8 cellular contexts compared by ENCODE assay signal in the genomic region with DNA sequence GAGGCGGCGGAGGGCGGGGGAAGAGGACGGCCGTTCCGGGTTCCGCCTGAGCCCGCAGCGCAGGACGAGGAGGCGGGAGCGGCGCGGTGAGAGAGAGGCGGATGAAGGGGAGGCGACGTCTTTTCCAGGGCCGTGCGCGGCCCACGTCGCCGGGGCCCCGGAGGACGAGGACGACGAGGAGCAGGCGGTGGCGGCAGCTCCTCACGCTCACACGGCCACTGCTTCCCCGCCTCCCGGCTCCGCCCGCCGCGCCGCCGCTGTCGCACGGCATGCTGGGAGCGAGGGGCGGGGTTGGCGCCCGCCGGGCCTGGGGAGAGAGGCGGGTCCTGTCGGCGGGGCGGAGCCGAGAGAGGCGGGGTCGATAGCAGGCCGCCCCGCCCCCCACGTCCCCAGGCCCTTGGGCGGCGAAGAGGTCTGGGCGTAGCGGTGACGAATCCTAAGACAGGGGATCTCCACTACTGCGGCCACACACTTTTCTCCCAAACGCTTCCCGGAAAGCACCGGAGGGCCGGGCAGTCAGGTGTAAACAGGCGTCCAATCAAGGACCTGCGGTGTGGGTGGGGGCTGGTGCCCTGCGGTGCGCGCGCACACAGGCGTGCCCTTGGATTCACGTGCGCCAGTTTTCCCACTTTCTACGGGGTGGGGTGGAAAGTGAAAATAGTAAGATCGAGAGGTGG. TPM values are rescaled to one million over a fixed set of nuclear protein-coding genes. Genes with fewer than 3 reads are reported as not detected.
A peak's percentile ranks its signal among the peaks of the same experiment; 100 is the strongest.
DNase-seq lines count a peak whose midpoint lies in the region; ATAC-seq and TF ChIP-seq lines count a peak whose summit lies in the region.
"Not testable (repeated sequence)": the region's sequence is repeated elsewhere in the genome, so short reads cannot be mapped to it uniquely, and the experiment has no call there.

Gene SMG1, minus strand, starts transcription at position 220 of the 677 bp plus-strand sequence. CDS start 367 bp downstream, outside the sequence.

- H3K79me2 ChIP-seq in mammary epithelial cell (ENCODE audit: insufficient read depth, low read length) = peaks cover 43% of the 10 kb centered on the region

- TF ChIP-seq CTCF in WI38 (IDR thresholded peaks at IDR 0.05; ENCODE audit: low read depth, low read length); mammary epithelial cell (conservative IDR thresholded peaks at IDR 0.05 in 1 of 2, IDR thresholded peaks at IDR 0.05 in 1 of 2; ENCODE audit: extremely low read depth in 1 of 2, insufficient read depth in 1 of 2, low read depth in 1 of 2, low read length in 2 of 2): not testable (repeated sequence)

- DNase-seq in AG08395 (ENCODE audit: low spot score) (peak; percentile 92), NCI-H2227 (lab: John Stamatoyannopoulos, UW; ENCODE audit: unreplicated experiment) (peak; percentile 99), mammary epithelial cell (peak; percentile 99)

- peak within 1 kb of the TSS; percentile 71 for H3K4me2 ChIP-seq in mammary epithelial cell (ENCODE audit: insufficient read depth, low read depth, low read length)

- CTCF ChIA-PET in mammary epithelial cell (lab: Charles Lee; ENCODE audit: low non-redundant PET) = not testable (repeated sequence)

- H3K27ac ChIP-seq in mammary epithelial cell (ENCODE audit: insufficient read depth, low read depth, low read length) = peak within 1 kb of the TSS; percentile 93
- peak within 1 kb of the TSS; percentile 97 for H3K27ac ChIP-seq in iPS-20b (ENCODE audit: low read length)
- H3K27ac ChIP-seq in skin epidermis = peak within 1 kb of the TSS; percentile 72 to 99 (median 96)

- not testable (repeated sequence) for H3K36me3 ChIP-seq in mammary epithelial cell (ENCODE audit: insufficient read depth, low read length); iPS-20b (ENCODE audit: insufficient read depth, low read depth, low read length)

- H3K27me3 ChIP-seq in mammary epithelial cell (ENCODE audit: insufficient read depth, low read length); iPS-20b (ENCODE audit: insufficient read depth, low read length): not testable (repeated sequence)

- dilution Hi-C loops in mammary epithelial cell (cut with HindIII; ENCODE audit: low sequenced_read_pairs) = not testable (repeated sequence)

- H3K9me3 ChIP-seq in mammary epithelial cell (replicated peaks; ENCODE audit: insufficient read depth, low read length); iPS-20b (ENCODE audit: insufficient read depth, low read depth, low read length): not testable (repeated sequence)

- intact Hi-C loops in mammary epithelial cell (cut with micrococcal nuclease) = loop anchor here (2.0 to 5.0 kb wide), 2 partner anchors 32 to 124 kb away; partner anchors contain the start of gene ARL6IP1

- in situ Hi-C loops in mammary epithelial cell (cut with MboI; ENCODE audit: low sequenced_read_pairs in 2 of 2) = not testable (repeated sequence)

- not testable (repeated sequence) for H4K20me1 ChIP-seq in mammary epithelial cell (ENCODE audit: insufficient read depth, low read length)

- H3K9ac ChIP-seq in mammary epithelial cell (ENCODE audit: insufficient read depth, low read length) (peak within 1 kb of the TSS; percentile 92), iPS-20b (ENCODE audit: low read depth, low read length) (peak within 1 kb of the TSS; percentile 92)

- ATAC-seq in GM18909 (IDR thresholded peaks at IDR 0.05; ENCODE audit: poor library complexity, unreplicated experiment) = peak; percentile 90
- ATAC-seq in HG03159 (IDR thresholded peaks at IDR 0.05; ENCODE audit: unreplicated experiment) = peak; percentile 85

- not testable (repeated sequence) for BruUV-seq in mammary epithelial cell (replicated peaks; lab: Mats Ljungman, UMichigan)

- not testable (repeated sequence) for H3K4me1 ChIP-seq in mammary epithelial cell (ENCODE audit: insufficient read depth, low read length); iPS-20b (ENCODE audit: insufficient read depth, low read length)

- WGBS in mammary epithelial cell (ENCODE audit: low coverage, missing lambda C conversion rate) = 3% methylated on average over 15 of the region's 77 CpGs

- H3K4me3 ChIP-seq in WI38 (ENCODE audit: low read depth, low read length) = peak within 1 kb of the TSS; percentile 62
- H3K4me3 ChIP-seq in mammary epithelial cell (replicated peaks in 1 of 3; ENCODE audit: insufficient read depth in 1 of 3, low read depth in 2 of 3, low read length in 3 of 3) = peak within 1 kb of the TSS; percentile 68 to 89 (median 79)
- H3K4me3 ChIP-seq in iPS-20b (ENCODE audit: low read length) = peak within 1 kb of the TSS; percentile 94
- H3K4me3 ChIP-seq in skin epidermis = peak within 1 kb of the TSS; percentile 72 to 95 (median 77)

- peak within 1 kb of the TSS; percentile 78 for H2AFZ ChIP-seq in mammary epithelial cell (ENCODE audit: low read depth, low read length)

RNA-seq across cellular contexts. Expression of gene SMG1, which starts in this region (rescaled TPM):
- total RNA-seq in mammary epithelial cell = 10 to 100 TPM; 84.2 to 90.6 TPM
- polyA plus RNA-seq in mammary epithelial cell = 18.6 TPM
- 130 TPM for polyA minus RNA-seq in mammary epithelial cell

Comparison
In these comparisons a context has a peak if more than half of its experiments do, and no peak if none do; other contexts are left out.
1. Peak in every context shown above with its lines: DNase-seq, ATAC-seq, H3K4me3 ChIP-seq and H3K27ac ChIP-seq.